ENCODE assay signal across 1 cellular context in genomic region chr16:30585400-30586191, GRCh38.
TF ChIP-seq lines count a peak whose summit lies in the region.

Gene ZNF785 (minus strand): TSS chr16:30585697. CDS start chr16:30585611, 86 bp downstream.

TF ChIP-seq in K562, 482 proteins besides CTCF, POLR2A, EP300 and RAD21 (continued from another document and continues in another):
- TF ChIP-seq PBX2 (CRISPR knock-in tag; IDR thresholded peaks at IDR 0.05; ENCODE audit: low read depth) (no peak), PBX2 (tag; conservative IDR thresholded peaks at IDR 0.05; ENCODE audit: low read depth) (peak; percentile 49), NRF1 (conservative IDR thresholded peaks at IDR 0.05 in 1 of 2, IDR thresholded peaks at IDR 0.05 in 1 of 2) (peak in 1 of 2 experiments; percentile 44; a peak in 2 of 4 replicates), RFX5 (IDR thresholded peaks at IDR 0.05; ENCODE audit: low read depth, low read length) (no peak), HMGXB4 (CRISPR knock-in tag; IDR thresholded peaks at IDR 0.05) (peak; percentile 78; the same call in 1 of the 2 replicates), ZNF239 (CRISPR knock-in tag; IDR thresholded peaks at IDR 0.05) (peak; percentile 44), TAF7 (tag; IDR thresholded peaks at IDR 0.05) (peak; percentile 16; the same call in 1 of the 2 replicates), IRF1 (CRISPR knock-in tag; IDR thresholded peaks at IDR 0.05; ENCODE audit: borderline replicate concordance) (0 out of 2 replicates have a peak, but pooled peaks have one; percentile 74), HOXB6 (CRISPR knock-in tag; IDR thresholded peaks at IDR 0.05; ENCODE audit: borderline replicate concordance) (no peak), PHF20 (IDR thresholded peaks at IDR 0.05; ENCODE audit: partially characterized antibody) (peak; percentile 68), SMARCB1 (IDR thresholded peaks at IDR 0.05; ENCODE audit: insufficient read length, low read depth) (no peak), RB1 (IDR thresholded peaks at IDR 0.05; ENCODE audit: low read depth) (peak; percentile 66; the same call in 1 of the 2 replicates), HINFP (tag; conservative IDR thresholded peaks at IDR 0.05; ENCODE audit: low read depth) (no peak), SUPT5H (IDR thresholded peaks at IDR 0.05) (peak; percentile 66), POU5F1 (IDR thresholded peaks at IDR 0.05; ENCODE audit: borderline replicate concordance, low read depth, low read length, partially characterized antibody) (no peak), ZNF165 (CRISPR knock-in tag; IDR thresholded peaks at IDR 0.05; ENCODE audit: borderline replicate concordance) (0 out of 2 replicates have a peak, but pooled peaks have one; percentile 20), ETS2 (tag; IDR thresholded peaks at IDR 0.05; ENCODE audit: borderline replicate concordance, poor library complexity, severe bottlenecking) (no peak), CCAR2 (IDR thresholded peaks at IDR 0.05; ENCODE audit: low read depth, low read length) (no peak), ZNF184 (CRISPR knock-in tag; IDR thresholded peaks at IDR 0.05) (no peak), ETV1 (tag; conservative IDR thresholded peaks at IDR 0.05; ENCODE audit: low read depth) (peak; percentile 68; the same call in 1 of the 2 replicates), ERF (CRISPR knock-in tag; IDR thresholded peaks at IDR 0.05) (no peak), SNAPC5 (CRISPR knock-in tag; IDR thresholded peaks at IDR 0.05) (no peak), NFYB (IDR thresholded peaks at IDR 0.05; ENCODE audit: extremely low read depth, insufficient read length) (peak; percentile 77), BMI1 (IDR thresholded peaks at IDR 0.05; ENCODE audit: low read length) (no peak), SMAD2 (IDR thresholded peaks at IDR 0.05; ENCODE audit: low read depth, low read length) (no peak), ZNF561 (CRISPR knock-in tag; conservative IDR thresholded peaks at IDR 0.05) (no peak)
- TF ChIP-seq, protein P1, sequence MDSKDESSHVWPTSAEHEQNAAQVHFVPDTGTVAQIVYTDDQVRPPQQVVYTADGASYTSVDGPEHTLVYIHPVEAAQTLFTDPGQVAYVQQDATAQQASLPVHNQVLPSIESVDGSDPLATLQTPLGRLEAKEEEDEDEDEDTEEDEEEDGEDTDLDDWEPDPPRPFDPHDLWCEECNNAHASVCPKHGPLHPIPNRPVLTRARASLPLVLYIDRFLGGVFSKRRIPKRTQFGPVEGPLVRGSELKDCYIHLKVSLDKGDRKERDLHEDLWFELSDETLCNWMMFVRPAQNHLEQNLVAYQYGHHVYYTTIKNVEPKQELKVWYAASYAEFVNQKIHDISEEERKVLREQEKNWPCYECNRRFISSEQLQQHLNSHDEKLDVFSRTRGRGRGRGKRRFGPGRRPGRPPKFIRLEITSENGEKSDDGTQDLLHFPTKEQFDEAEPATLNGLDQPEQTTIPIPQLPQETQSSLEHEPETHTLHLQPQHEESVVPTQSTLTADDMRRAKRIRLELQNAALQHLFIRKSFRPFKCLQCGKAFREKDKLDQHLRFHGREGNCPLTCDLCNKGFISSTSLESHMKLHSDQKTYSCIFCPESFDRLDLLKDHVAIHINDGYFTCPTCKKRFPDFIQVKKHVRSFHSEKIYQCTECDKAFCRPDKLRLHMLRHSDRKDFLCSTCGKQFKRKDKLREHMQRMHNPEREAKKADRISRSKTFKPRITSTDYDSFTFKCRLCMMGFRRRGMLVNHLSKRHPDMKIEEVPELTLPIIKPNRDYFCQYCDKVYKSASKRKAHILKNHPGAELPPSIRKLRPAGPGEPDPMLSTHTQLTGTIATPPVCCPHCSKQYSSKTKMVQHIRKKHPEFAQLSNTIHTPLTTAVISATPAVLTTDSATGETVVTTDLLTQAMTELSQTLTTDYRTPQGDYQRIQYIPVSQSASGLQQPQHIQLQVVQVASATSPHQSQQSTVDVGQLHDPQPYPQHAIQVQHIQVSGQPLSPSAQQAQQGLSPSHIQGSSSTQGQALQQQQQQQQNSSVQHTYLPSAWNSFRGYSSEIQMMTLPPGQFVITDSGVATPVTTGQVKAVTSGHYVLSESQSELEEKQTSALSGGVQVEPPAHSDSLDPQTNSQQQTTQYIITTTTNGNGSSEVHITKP (IDR thresholded peaks at IDR 0.05; ENCODE audit: partially characterized antibody): peak; percentile 88
- TF ChIP-seq, protein P2, sequence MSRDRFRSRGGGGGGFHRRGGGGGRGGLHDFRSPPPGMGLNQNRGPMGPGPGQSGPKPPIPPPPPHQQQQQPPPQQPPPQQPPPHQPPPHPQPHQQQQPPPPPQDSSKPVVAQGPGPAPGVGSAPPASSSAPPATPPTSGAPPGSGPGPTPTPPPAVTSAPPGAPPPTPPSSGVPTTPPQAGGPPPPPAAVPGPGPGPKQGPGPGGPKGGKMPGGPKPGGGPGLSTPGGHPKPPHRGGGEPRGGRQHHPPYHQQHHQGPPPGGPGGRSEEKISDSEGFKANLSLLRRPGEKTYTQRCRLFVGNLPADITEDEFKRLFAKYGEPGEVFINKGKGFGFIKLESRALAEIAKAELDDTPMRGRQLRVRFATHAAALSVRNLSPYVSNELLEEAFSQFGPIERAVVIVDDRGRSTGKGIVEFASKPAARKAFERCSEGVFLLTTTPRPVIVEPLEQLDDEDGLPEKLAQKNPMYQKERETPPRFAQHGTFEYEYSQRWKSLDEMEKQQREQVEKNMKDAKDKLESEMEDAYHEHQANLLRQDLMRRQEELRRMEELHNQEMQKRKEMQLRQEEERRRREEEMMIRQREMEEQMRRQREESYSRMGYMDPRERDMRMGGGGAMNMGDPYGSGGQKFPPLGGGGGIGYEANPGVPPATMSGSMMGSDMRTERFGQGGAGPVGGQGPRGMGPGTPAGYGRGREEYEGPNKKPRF (IDR thresholded peaks at IDR 0.05; ENCODE audit: low read depth, low read length): no peak
- TF ChIP-seq, protein P3, sequence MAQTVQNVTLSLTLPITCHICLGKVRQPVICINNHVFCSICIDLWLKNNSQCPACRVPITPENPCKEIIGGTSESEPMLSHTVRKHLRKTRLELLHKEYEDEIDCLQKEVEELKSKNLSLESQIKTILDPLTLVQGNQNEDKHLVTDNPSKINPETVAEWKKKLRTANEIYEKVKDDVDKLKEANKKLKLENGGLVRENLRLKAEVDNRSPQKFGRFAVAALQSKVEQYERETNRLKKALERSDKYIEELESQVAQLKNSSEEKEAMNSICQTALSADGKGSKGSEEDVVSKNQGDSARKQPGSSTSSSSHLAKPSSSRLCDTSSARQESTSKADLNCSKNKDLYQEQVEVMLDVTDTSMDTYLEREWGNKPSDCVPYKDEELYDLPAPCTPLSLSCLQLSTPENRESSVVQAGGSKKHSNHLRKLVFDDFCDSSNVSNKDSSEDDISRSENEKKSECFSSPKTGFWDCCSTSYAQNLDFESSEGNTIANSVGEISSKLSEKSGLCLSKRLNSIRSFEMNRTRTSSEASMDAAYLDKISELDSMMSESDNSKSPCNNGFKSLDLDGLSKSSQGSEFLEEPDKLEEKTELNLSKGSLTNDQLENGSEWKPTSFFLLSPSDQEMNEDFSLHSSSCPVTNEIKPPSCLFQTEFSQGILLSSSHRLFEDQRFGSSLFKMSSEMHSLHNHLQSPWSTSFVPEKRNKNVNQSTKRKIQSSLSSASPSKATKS (CRISPR knock-in tag; IDR thresholded peaks at IDR 0.05): no peak
- TF ChIP-seq, protein P4, sequence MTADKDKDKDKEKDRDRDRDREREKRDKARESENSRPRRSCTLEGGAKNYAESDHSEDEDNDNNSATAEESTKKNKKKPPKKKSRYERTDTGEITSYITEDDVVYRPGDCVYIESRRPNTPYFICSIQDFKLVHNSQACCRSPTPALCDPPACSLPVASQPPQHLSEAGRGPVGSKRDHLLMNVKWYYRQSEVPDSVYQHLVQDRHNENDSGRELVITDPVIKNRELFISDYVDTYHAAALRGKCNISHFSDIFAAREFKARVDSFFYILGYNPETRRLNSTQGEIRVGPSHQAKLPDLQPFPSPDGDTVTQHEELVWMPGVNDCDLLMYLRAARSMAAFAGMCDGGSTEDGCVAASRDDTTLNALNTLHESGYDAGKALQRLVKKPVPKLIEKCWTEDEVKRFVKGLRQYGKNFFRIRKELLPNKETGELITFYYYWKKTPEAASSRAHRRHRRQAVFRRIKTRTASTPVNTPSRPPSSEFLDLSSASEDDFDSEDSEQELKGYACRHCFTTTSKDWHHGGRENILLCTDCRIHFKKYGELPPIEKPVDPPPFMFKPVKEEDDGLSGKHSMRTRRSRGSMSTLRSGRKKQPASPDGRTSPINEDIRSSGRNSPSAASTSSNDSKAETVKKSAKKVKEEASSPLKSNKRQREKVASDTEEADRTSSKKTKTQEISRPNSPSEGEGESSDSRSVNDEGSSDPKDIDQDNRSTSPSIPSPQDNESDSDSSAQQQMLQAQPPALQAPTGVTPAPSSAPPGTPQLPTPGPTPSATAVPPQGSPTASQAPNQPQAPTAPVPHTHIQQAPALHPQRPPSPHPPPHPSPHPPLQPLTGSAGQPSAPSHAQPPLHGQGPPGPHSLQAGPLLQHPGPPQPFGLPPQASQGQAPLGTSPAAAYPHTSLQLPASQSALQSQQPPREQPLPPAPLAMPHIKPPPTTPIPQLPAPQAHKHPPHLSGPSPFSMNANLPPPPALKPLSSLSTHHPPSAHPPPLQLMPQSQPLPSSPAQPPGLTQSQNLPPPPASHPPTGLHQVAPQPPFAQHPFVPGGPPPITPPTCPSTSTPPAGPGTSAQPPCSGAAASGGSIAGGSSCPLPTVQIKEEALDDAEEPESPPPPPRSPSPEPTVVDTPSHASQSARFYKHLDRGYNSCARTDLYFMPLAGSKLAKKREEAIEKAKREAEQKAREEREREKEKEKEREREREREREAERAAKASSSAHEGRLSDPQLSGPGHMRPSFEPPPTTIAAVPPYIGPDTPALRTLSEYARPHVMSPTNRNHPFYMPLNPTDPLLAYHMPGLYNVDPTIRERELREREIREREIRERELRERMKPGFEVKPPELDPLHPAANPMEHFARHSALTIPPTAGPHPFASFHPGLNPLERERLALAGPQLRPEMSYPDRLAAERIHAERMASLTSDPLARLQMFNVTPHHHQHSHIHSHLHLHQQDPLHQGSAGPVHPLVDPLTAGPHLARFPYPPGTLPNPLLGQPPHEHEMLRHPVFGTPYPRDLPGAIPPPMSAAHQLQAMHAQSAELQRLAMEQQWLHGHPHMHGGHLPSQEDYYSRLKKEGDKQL (CRISPR knock-in tag; IDR thresholded peaks at IDR 0.05; ENCODE audit: borderline replicate concordance): no peak
